Comparison of ENCODE assay signal across 15 cellular contexts in the genomic region with DNA sequence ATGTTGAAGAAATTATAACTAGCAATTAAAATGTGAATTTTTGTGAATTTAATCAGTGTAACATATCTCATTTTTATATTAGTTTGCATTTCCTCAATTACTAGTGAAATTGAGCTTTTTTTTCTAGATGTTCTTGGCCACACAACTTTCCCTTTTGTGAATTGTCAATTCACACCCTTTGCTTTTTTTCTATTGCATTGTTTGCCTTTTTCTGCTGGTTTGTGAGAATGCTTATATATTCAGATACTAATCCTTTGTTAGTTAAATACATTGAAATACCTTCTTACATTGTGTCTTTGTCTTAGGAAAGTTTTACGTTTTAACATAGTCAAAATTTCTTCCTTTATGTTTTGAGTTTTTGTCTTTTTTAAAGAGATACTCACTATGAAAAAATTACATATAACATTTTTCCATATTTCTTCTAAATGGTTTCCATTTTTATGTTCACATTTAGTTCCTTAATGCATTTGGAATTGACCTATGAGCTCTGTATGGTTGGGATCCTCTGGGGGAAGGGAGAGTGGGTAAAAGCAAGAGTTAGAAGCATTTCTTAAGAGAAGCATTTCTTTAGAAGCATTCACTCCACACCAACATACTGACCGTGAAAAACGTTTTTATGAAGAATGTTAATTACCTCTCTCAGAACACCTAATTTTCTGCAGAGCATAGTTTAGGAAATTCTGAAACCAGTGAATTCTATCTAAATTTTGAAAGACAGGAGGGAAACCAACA.
DNase-seq lines count a peak whose midpoint lies in the region; ATAC-seq and TF ChIP-seq lines count a peak whose summit lies in the region.
"Had no signal": no experiment of that assay in that cellular context is flagged by ENCODE, and none has a peak within 500 bp of the region (broad histone marks: within the 10 kb centered on the region; RNA-seq: fewer than 3 reads in every experiment).

No MANE protein-coding gene starts in this region.

- H3K4me2 ChIP-seq in H9 (ENCODE audit: insufficient read depth, insufficient read length, low read length) = peak overlapping the region; percentile 16
- H3K4me2 ChIP-seq: BLaER1 treated with 17β-estradiol and CSF1 and Interleukin-3, amounts not matched to agents 10 nM and 100 nM; KMS-11 had no signal

- WGBS in H9 (ENCODE audit: extremely low coverage, insufficient read length, low lambda C conversion rate) = no CpG with 5 or more reads among the region's 3 CpGs
- 42% methylated on average over 2 of the region's 3 CpGs for WGBS in HUES64

- H3K27me3 ChIP-seq in H9 (ENCODE audit: insufficient read depth, low read length) (no peaks in the 10 kb centered on the region), HUES64 (ENCODE audit: insufficient read depth, low read length) (no peaks in the 10 kb centered on the region)
- H3K27me3 ChIP-seq: BLaER1 treated with 17β-estradiol and CSF1 and Interleukin-3, amounts not matched to agents 10 nM and 100 nM had no signal

- H2BK12ac ChIP-seq in H9 (ENCODE audit: insufficient read length, low read depth, low read length) = no peak overlapping the region

- no peak overlapping the region for H3K18ac ChIP-seq in H9 (ENCODE audit: insufficient read length, low read depth, low read length)

- H3K36me3 ChIP-seq in HUES64 (ENCODE audit: insufficient read depth, low read length) = 0 out of 2 replicates have a peak, but pooled peaks cover 2% of the 10 kb centered on the region
- H3K36me3 ChIP-seq: BLaER1 treated with 17β-estradiol and CSF1 and Interleukin-3, amounts not matched to agents 10 nM and 100 nM had no signal

- no peaks in the 10 kb centered on the region for H3K79me2 ChIP-seq in H9 (ENCODE audit: insufficient read depth, low read length)

- H4K5ac ChIP-seq in H9 (ENCODE audit: insufficient read length, low read depth, low read length) = no peak overlapping the region

- H3K56ac ChIP-seq in H9 (ENCODE audit: insufficient read length, low read depth, low read length) = no peak overlapping the region

- H4K91ac ChIP-seq in H9 (ENCODE audit: insufficient read length, low read depth, low read length) = no peak overlapping the region

- H3K79me1 ChIP-seq in H9 (ENCODE audit: insufficient read depth, low read depth, low read length, poor library complexity, severe bottlenecking) = no peaks in the 10 kb centered on the region

- no peaks in the 10 kb centered on the region for H3K9me3 ChIP-seq in H9 (ENCODE audit: control insufficient read depth, low read depth, low read length)
- peaks cover 11% of the 10 kb centered on the region for H3K9me3 ChIP-seq in HUES64 (ENCODE audit: insufficient read depth, low read depth, low read length)
- H3K9me3 ChIP-seq: BLaER1 treated with 17β-estradiol and CSF1 and Interleukin-3, amounts not matched to agents 10 nM and 100 nM had no signal

- H3K27me3 Mint-ChIP-seq in H9 (ENCODE audit: low read depth) = no peaks in the 10 kb centered on the region
- H3K27me3 Mint-ChIP-seq in glutamatergic neuron (ENCODE audit: unreplicated experiment) = peaks cover 6% of the 10 kb centered on the region
- H3K27me3 Mint-ChIP-seq: B cell had no signal

- no peak overlapping the region for H2AFZ ChIP-seq in H9 (ENCODE audit: low read length)

- ATAC-seq in GM19467 (IDR thresholded peaks at IDR 0.05; ENCODE audit: unreplicated experiment) (no peak), SK-N-SH treated with all-trans-retinoic acid at 6 μM for 48 hours (no peak)

- H2AK5ac ChIP-seq in H9 (ENCODE audit: insufficient read length, low read length) = no peak overlapping the region

- no peak overlapping the region for H3K4me3 ChIP-seq in HUES64 (ENCODE audit: low read length)
- H3K4me3 ChIP-seq: BLaER1 treated with 17β-estradiol and CSF1 and Interleukin-3, amounts not matched to agents 10 nM and 100 nM had no signal

- no peaks in the 10 kb centered on the region for H4K20me1 ChIP-seq in H9 (ENCODE audit: control insufficient read depth, insufficient read depth, insufficient read length)
- H4K20me1 ChIP-seq: BLaER1 treated with 17β-estradiol and CSF1 and Interleukin-3, amounts not matched to agents 10 nM and 100 nM had no signal

- H2BK5ac ChIP-seq in H9 (ENCODE audit: insufficient read length, low read length) = no peak overlapping the region

- H3K4me3 Mint-ChIP-seq in H9 (no peak overlapping the region; a peak in 1 of 5 replicates), glutamatergic neuron (ENCODE audit: unreplicated experiment) (no peak overlapping the region)
- H3K4me3 Mint-ChIP-seq: B cell; CD8-positive, alpha-beta memory T cell had no signal

- no peak for DNase-seq in H9
- DNase-seq in glutamatergic neuron = no peak
- DNase-seq in posterior cingulate gyrus = no peak
- no peak for DNase-seq in activated CD4-positive, alpha-beta T cell treated with anti-CD3 and anti-CD28 coated beads for 48 hours
- DNase-seq: CD8-positive, alpha-beta memory T cell; COR-L47; GM23248; H7 had no signal

- H3K23ac ChIP-seq in H9 (ENCODE audit: insufficient read length, low read depth, low read length) = no peak overlapping the region

- H3K4me1 ChIP-seq in H9 (ENCODE audit: insufficient read depth, low read length) (peaks cover 7% of the 10 kb centered on the region; the same call in 1 of the 2 replicates), HUES64 (ENCODE audit: insufficient read depth, low read length) (peaks cover 37% of the 10 kb centered on the region)

- H3K9me3 Mint-ChIP-seq in H9 = peaks cover 11 to 20% of the 10 kb centered on the region in 2 experiments
- no peaks in the 10 kb centered on the region for H3K9me3 Mint-ChIP-seq in glutamatergic neuron (ENCODE audit: unreplicated experiment)
- H3K9me3 Mint-ChIP-seq: CD8-positive, alpha-beta memory T cell had no signal

- H3K14ac ChIP-seq in H9 (ENCODE audit: insufficient read depth, low read length) = no peak overlapping the region

- no peak overlapping the region for H4K8ac ChIP-seq in H9 (replicated peaks; ENCODE audit: insufficient read length, low read depth, low read length)

- H3K36me3 Mint-ChIP-seq in H9 (ENCODE audit: insufficient read depth in 1 of 3, low read depth in 3 of 3) = peaks cover 0 to 26% (median 12%) of the 10 kb centered on the region in 3 experiments; a peak in 5 of 7 replicates
- H3K36me3 Mint-ChIP-seq in glutamatergic neuron (ENCODE audit: unreplicated experiment) = no peaks in the 10 kb centered on the region
- H3K36me3 Mint-ChIP-seq: CD8-positive, alpha-beta memory T cell had no signal

- H3K27ac ChIP-seq in H9 (ENCODE audit: insufficient read length, low read depth, low read length) = peak overlapping the region; percentile 78
- peak overlapping the region; percentile 90 for H3K27ac ChIP-seq in HUES64 (ENCODE audit: low read depth, low read length)
- H3K27ac ChIP-seq: BLaER1 treated with 17β-estradiol and CSF1 and Interleukin-3, amounts not matched to agents 10 nM and 100 nM; HL-60; KMS-11 had no signal

- TF ChIP-seq CTCF in H9 (conservative IDR thresholded peaks at IDR 0.05) = no peak
- no peak for TF ChIP-seq CTCF in glutamatergic neuron (IDR thresholded peaks at IDR 0.05; ENCODE audit: partially characterized antibody, unreplicated experiment)

- H3K4ac ChIP-seq in H9 (ENCODE audit: low read depth, low read length) = no peak overlapping the region

- no peak overlapping the region for H2BK20ac ChIP-seq in H9 (ENCODE audit: low read depth, low read length, poor library complexity, severe bottlenecking)

- no peak overlapping the region for H2BK120ac ChIP-seq in H9 (ENCODE audit: low read depth, low read length, poor library complexity, severe bottlenecking)

- no peaks in the 10 kb centered on the region for H3K23me2 ChIP-seq in H9 (ENCODE audit: insufficient read length, low read depth, low read length, poor library complexity, severe bottlenecking)

- no peak overlapping the region for H3T11ph ChIP-seq in H9 (ENCODE audit: low read length)

- no peak overlapping the region for H3K9ac ChIP-seq in H9 (ENCODE audit: extremely low read depth, insufficient read length, low read length)
- no peak overlapping the region for H3K9ac ChIP-seq in HUES64 (ENCODE audit: low read depth, low read length)
- H3K9ac ChIP-seq: BLaER1 treated with 17β-estradiol and CSF1 and Interleukin-3, amounts not matched to agents 10 nM and 100 nM; KMS-11 had no signal

- intact Hi-C loops in posterior cingulate gyrus (cut with DNase I) = no loop called here

- peak overlapping the region; percentile 90 to 96 (median 95) for H3K27ac Mint-ChIP-seq in H9
- peak overlapping the region; percentile 7 for H3K27ac Mint-ChIP-seq in glutamatergic neuron (ENCODE audit: unreplicated experiment)
- H3K27ac Mint-ChIP-seq: B cell had no signal

- no peak overlapping the region for H2BK15ac ChIP-seq in H9 (ENCODE audit: low read depth, low read length)

- peaks cover 34 to 42% of the 10 kb centered on the region in 2 experiments for H3K4me1 Mint-ChIP-seq in H9
- peaks cover 37% of the 10 kb centered on the region for H3K4me1 Mint-ChIP-seq in glutamatergic neuron (ENCODE audit: low read depth, unreplicated experiment)
- H3K4me1 Mint-ChIP-seq: B cell had no signal

TF ChIP-seq in SK-N-SH treated with all-trans-retinoic acid at 6 μM for 48 hours, 23 proteins besides CTCF, POLR2A, EP300 and RAD21 (continues in another document):
- TF ChIP-seq ARNTL (CRISPR knock-in tag; IDR thresholded peaks at IDR 0.05; ENCODE audit: borderline replicate concordance, low read depth) = no peak
- no peak for TF ChIP-seq ZNF8 (CRISPR knock-in tag; IDR thresholded peaks at IDR 0.05)
- TF ChIP-seq ZFP30 (CRISPR knock-in tag; IDR thresholded peaks at IDR 0.05) = no peak
- TF ChIP-seq PPARA (CRISPR knock-in tag; IDR thresholded peaks at IDR 0.05; ENCODE audit: borderline replicate concordance) = no peak
- TF ChIP-seq, protein P1, sequence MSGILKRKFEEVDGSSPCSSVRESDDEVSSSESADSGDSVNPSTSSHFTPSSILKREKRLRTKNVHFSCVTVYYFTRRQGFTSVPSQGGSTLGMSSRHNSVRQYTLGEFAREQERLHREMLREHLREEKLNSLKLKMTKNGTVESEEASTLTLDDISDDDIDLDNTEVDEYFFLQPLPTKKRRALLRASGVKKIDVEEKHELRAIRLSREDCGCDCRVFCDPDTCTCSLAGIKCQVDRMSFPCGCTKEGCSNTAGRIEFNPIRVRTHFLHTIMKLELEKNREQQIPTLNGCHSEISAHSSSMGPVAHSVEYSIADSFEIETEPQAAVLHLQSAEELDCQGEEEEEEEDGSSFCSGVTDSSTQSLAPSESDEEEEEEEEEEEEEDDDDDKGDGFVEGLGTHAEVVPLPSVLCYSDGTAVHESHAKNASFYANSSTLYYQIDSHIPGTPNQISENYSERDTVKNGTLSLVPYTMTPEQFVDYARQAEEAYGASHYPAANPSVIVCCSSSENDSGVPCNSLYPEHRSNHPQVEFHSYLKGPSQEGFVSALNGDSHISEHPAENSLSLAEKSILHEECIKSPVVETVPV (CRISPR knock-in tag; IDR thresholded peaks at IDR 0.05) = no peak
- TF ChIP-seq ISL1 (CRISPR knock-in tag; IDR thresholded peaks at IDR 0.05) = no peak
